In the genomic region with DNA sequence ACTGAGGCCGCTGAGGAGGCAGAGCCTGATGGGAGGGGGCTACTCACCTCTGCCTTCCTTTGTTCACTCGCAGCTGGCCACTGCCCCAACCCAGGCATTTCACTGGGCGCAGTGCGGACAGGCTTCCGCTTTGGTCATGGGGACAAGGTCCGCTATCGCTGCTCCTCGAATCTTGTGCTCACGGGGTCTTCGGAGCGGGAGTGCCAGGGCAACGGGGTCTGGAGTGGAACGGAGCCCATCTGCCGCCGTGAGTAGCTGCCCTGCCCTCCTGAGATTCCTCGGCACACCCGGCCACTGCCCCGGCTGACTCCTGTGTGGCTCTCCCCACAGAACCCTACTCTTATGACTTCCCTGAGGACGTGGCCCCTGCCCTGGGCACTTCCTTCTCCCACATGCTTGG, we compare ENCODE assay signal across 18 cellular contexts. TPM values are rescaled to one million over a fixed set of nuclear protein-coding genes. Genes with fewer than 3 reads are reported as not detected.
A peak's percentile ranks its signal among the peaks of the same experiment; 100 is the strongest.
DNase-seq lines count a peak whose midpoint lies in the region; ATAC-seq, FAIRE-seq and TF ChIP-seq lines count a peak whose summit lies in the region.
"Had no signal": no experiment of that assay in that cellular context is flagged by ENCODE, and none has a peak within 500 bp of the region (broad histone marks: within the 10 kb centered on the region; RNA-seq: fewer than 3 reads in every experiment).

No MANE protein-coding gene starts in this region.

- H3K9me3 ChIP-seq in Panc1 (ENCODE audit: control insufficient read depth, insufficient read depth, low read depth, low read length) (no peaks in the 10 kb centered on the region), HepG2 (ENCODE audit: low read length) (no peaks in the 10 kb centered on the region)
- H3K9me3 ChIP-seq: A549, Caco-2 had no signal

- peaks cover 18% of the 10 kb centered on the region for H3K79me2 ChIP-seq in HepG2 (ENCODE audit: insufficient read depth, low read length)

- no peak for TF ChIP-seq CTCF in Panc1 (IDR thresholded peaks at IDR 0.05)
- TF ChIP-seq CTCF in HepG2 (CRISPR knock-in tag; IDR thresholded peaks at IDR 0.05) = no peak

- H3K27ac ChIP-seq in Panc1 (ENCODE audit: low read length) = no peak overlapping the region
- H3K27ac ChIP-seq in HepG2 (ENCODE audit: extremely low read length, insufficient read depth, low read length) = peak overlapping the region; percentile 31
- H3K27ac ChIP-seq: 22Rv1, A549, C4-2B had no signal

- no peaks in the 10 kb centered on the region for H3K36me3 ChIP-seq in Panc1 (ENCODE audit: control insufficient read depth, insufficient read depth, low read length)
- peaks cover 8 to 14% of the 10 kb centered on the region in 2 experiments for H3K36me3 ChIP-seq in HepG2 (replicated peaks in 1 of 2; ENCODE audit: control insufficient read depth in 1 of 2, insufficient read depth in 2 of 2, low read length in 2 of 2)

- TF ChIP-seq POLR2A in HepG2 (IDR thresholded peaks at IDR 0.05; ENCODE audit: insufficient read depth in 1 of 2, low read depth in 2 of 2, low read length in 2 of 2) = no peak

- no peak overlapping the region for H3K4me2 ChIP-seq in HepG2 (ENCODE audit: low read depth, low read length)
- H3K4me2 ChIP-seq: A549 had no signal

- DNase-seq in Panc1 (ENCODE audit: low read depth, low spot score) (no peak), HepG2 (ENCODE audit: low spot score) (no peak), sciatic nerve (ENCODE audit: low spot score) (no peak), NCI-H774 (lab: John Stamatoyannopoulos, UW) (no peak), cardiac septum (ENCODE audit: low spot score) (no peak)
- DNase-seq in stimulated activated CD4-positive, alpha-beta T cell treated with anti-CD3 and anti-CD28 coated beads, Interleukin-4, amount 100 ng/mL, for 4 hours = no peak
- DNase-seq: AML-193; Caco-2; CD4-positive, alpha-beta T cell; H9 had no signal

- no peak overlapping the region for H2AFZ ChIP-seq in HepG2 (ENCODE audit: low read length)

- H3K27me3 ChIP-seq in Panc1 (ENCODE audit: control insufficient read depth, insufficient read depth, low read length) (no peaks in the 10 kb centered on the region), HepG2 (ENCODE audit: control insufficient read depth in 1 of 2, insufficient read depth in 2 of 2, low read length in 2 of 2) (no peaks in the 10 kb centered on the region)

- 0 out of 2 replicates have a peak, but pooled peaks have one; percentile 48 for ATAC-seq in Panc1
- no peak; the same call in 2 of the 3 replicates for ATAC-seq in HepG2
- ATAC-seq in sciatic nerve = peak; percentile 36

- FAIRE-seq in HepG2 (lab: Jason Lieb, UNC) = no peak
- FAIRE-seq: A549, D721Med, G401.6, GM12891, GM19239, H1 had no signal

- H3K4me1 ChIP-seq in Panc1 (ENCODE audit: control insufficient read depth, insufficient read depth, low read length) (no peaks in the 10 kb centered on the region; the same call in 1 of the 2 replicates), HepG2 (ENCODE audit: insufficient read depth, low read length) (peaks cover 25% of the 10 kb centered on the region)
- H3K4me1 ChIP-seq: A549, Caco-2 had no signal

- CTCF ChIA-PET in Panc1 (lab: Charles Lee) (no interaction called here), HepG2 (lab: Yijun Ruan, JAX; ENCODE audit: low intra/inter-chr PET ratio, low total read pairs) (no interaction called here)

- POLR2A ChIA-PET in Panc1 (lab: Charles Lee) (no interaction called here), HepG2 (lab: Yijun Ruan, JAX) (interaction anchor here (1.1 to 1.6 kb wide), 2 partner anchors 12 to 19 kb away, joined by 4 to 5 read pairs; a partner anchor contains a TSS)

- BruUV-seq in Panc1 (replicated peaks; lab: Mats Ljungman, UMichigan) (no TSS peak), HepG2 (replicated peaks; lab: Mats Ljungman, UMichigan) (no TSS peak)

- H4K20me1 ChIP-seq in HepG2 (ENCODE audit: insufficient read depth, low read length) = no peaks in the 10 kb centered on the region

- H3K4me3 ChIP-seq in Panc1 (ENCODE audit: low read depth in 2 of 2, low read length in 2 of 2) (no peak overlapping the region), HepG2 (replicated peaks in 1 of 3; ENCODE audit: insufficient read depth in 1 of 3, low read depth in 2 of 3, low read length in 3 of 3) (no peak overlapping the region)
- H3K4me3 ChIP-seq: A549 had no signal

- in situ Hi-C loops in Panc1 (cut with HindIII; ENCODE audit: low pct_unique_long_range_greater_than_20kb, low sequenced_read_pairs) (no loop called here), HepG2 (cut with HindIII; ENCODE audit: extremely low pct_ligation_motif_present, low pct_unique_long_range_greater_than_20kb) (no loop called here)

- intact Hi-C loops in Panc1 (cut with micrococcal nuclease; ENCODE audit: unreplicated experiment) (no loop called here), HepG2 (cut with micrococcal nuclease; ENCODE audit: unreplicated experiment) (no loop called here), sciatic nerve (cut with DNase I) (no loop called here), cardiac septum (cut with DNase I) (no loop called here)

- 98% methylated on average over 19 of the region's 19 CpGs for WGBS in HepG2 (ENCODE audit: low lambda C conversion rate)

- no peak for TF ChIP-seq RAD21 in HepG2 (CRISPR knock-in tag; IDR thresholded peaks at IDR 0.05)

- no peak overlapping the region for H3K9ac ChIP-seq in HepG2 (ENCODE audit: insufficient read depth, low read depth, low read length)

- TF ChIP-seq EP300 in HepG2 (IDR thresholded peaks at IDR 0.05; ENCODE audit: low read depth in 2 of 2, low read length in 2 of 2) (no peak), HepG2 (CRISPR knock-in tag; IDR thresholded peaks at IDR 0.05; ENCODE audit: borderline replicate concordance) (no peak)

RNA-seq across cellular contexts. Expression of a gene that starts 6.0 kb away (rescaled TPM):
- total RNA-seq in Panc1 (2021; ENCODE audit: unreplicated experiment) = 1.0 TPM
- 0.90 TPM for polyA plus RNA-seq in Panc1 (2012; ENCODE audit: insufficient read length)
- 70.9 and 165 TPM in 2 replicates for total RNA-seq in HepG2 (2016; rRNA removed; fragmentation: Illumina TruSeq; extraction: Trizol)
- 13.2 and 15.8 TPM in 2 replicates for total RNA-seq in HepG2 (2016; cell fraction: cytosol; rRNA removed; fragmentation: Illumina TruSeq; extraction: Trizol; ENCODE audit: low read depth)
- 59.3 and 162 TPM in 2 replicates for total RNA-seq in HepG2 (2016; cell fraction: insoluble cytoplasmic fraction; rRNA removed; fragmentation: Illumina TruSeq; extraction: Trizol)
- 25.4 and 27.2 TPM in 2 replicates for total RNA-seq in HepG2 (2016; cell fraction: membrane; rRNA removed; fragmentation: Illumina TruSeq; extraction: Trizol)
- total RNA-seq in HepG2 (2016; cell fraction: nucleus; rRNA removed; fragmentation: Illumina TruSeq; extraction: Trizol) = 122 and 155 TPM in 2 replicates
- 307 and 450 TPM in 2 replicates for polyA plus RNA-seq in HepG2 (2011; rRNA removed)
- 311 and 377 TPM in 2 replicates for polyA plus RNA-seq in HepG2 (2011; cell fraction: cytosol; rRNA removed)
- 302 and 372 TPM in 2 replicates for polyA plus RNA-seq in HepG2 (2011; cell fraction: nucleus; rRNA removed)
- polyA plus RNA-seq in HepG2 (2012) = 396 and 449 TPM in 2 replicates
- polyA plus RNA-seq in HepG2 (2016; cell fraction: cytosol; fragmentation: Illumina TruSeq; extraction: Trizol; ENCODE audit: low read depth) = 15.6 and 16.1 TPM in 2 replicates
- 54.0 and 67.9 TPM in 2 replicates for polyA plus RNA-seq in HepG2 (2016; cell fraction: insoluble cytoplasmic fraction; fragmentation: Illumina TruSeq; extraction: Trizol; ENCODE audit: low read depth)
- polyA plus RNA-seq in HepG2 (2016; cell fraction: membrane; fragmentation: Illumina TruSeq; extraction: Trizol; ENCODE audit: low read depth) = 22.0 and 23.6 TPM in 2 replicates
- 194 and 212 TPM in 2 replicates for polyA plus RNA-seq in HepG2 (2016; cell fraction: nucleus; fragmentation: Illumina TruSeq; extraction: Trizol; ENCODE audit: insufficient read depth, low read depth)
- polyA minus RNA-seq in HepG2 (2011; rRNA and poly(A)+ RNA removed; ENCODE audit: low replicate concordance) = 0.58 and 518 TPM in 2 replicates
- 120 and 232 TPM in 2 replicates for polyA minus RNA-seq in HepG2 (2011; cell fraction: cytosol; rRNA and poly(A)+ RNA removed)
- polyA minus RNA-seq in HepG2 (2011; cell fraction: nucleus; rRNA and poly(A)+ RNA removed) = 89.4 and 148 TPM in 2 replicates
- 25.0 TPM for total RNA-seq in sciatic nerve
- total RNA-seq in cardiac septum = 5.1 TPM

RNA-seq across cellular contexts. Expression of a gene that starts 12.4 kb away (rescaled TPM):
- total RNA-seq in Panc1 (2021; ENCODE audit: unreplicated experiment) (5.6 TPM), HepG2 (2016; rRNA removed; fragmentation: Illumina TruSeq; extraction: Trizol) (71.1 and 171 TPM in 2 replicates), sciatic nerve (72.6 TPM), cardiac septum (5.0 TPM)
- polyA plus RNA-seq in Panc1 (2012; ENCODE audit: insufficient read length) = 2.7 TPM
- 36.8 and 37.7 TPM in 2 replicates for total RNA-seq in HepG2 (2016; cell fraction: cytosol; rRNA removed; fragmentation: Illumina TruSeq; extraction: Trizol; ENCODE audit: low read depth)
- 65.1 and 180 TPM in 2 replicates for total RNA-seq in HepG2 (2016; cell fraction: insoluble cytoplasmic fraction; rRNA removed; fragmentation: Illumina TruSeq; extraction: Trizol)
- total RNA-seq in HepG2 (2016; cell fraction: membrane; rRNA removed; fragmentation: Illumina TruSeq; extraction: Trizol) = 37.5 and 44.4 TPM in 2 replicates
- total RNA-seq in HepG2 (2016; cell fraction: nucleus; rRNA removed; fragmentation: Illumina TruSeq; extraction: Trizol) = 202 and 235 TPM in 2 replicates
- polyA plus RNA-seq in HepG2 (2011; rRNA removed) = 513 and 772 TPM in 2 replicates
- 355 and 506 TPM in 2 replicates for polyA plus RNA-seq in HepG2 (2011; cell fraction: cytosol; rRNA removed)
- 3,065 and 3,175 TPM in 2 replicates for polyA plus RNA-seq in HepG2 (2011; cell fraction: nucleus; rRNA removed)
- 460 and 611 TPM in 2 replicates for polyA plus RNA-seq in HepG2 (2012)
- 25.3 and 27.9 TPM in 2 replicates for polyA plus RNA-seq in HepG2 (2016; cell fraction: cytosol; fragmentation: Illumina TruSeq; extraction: Trizol; ENCODE audit: low read depth)
- 66.3 and 72.4 TPM in 2 replicates for polyA plus RNA-seq in HepG2 (2016; cell fraction: insoluble cytoplasmic fraction; fragmentation: Illumina TruSeq; extraction: Trizol; ENCODE audit: low read depth)
- polyA plus RNA-seq in HepG2 (2016; cell fraction: membrane; fragmentation: Illumina TruSeq; extraction: Trizol; ENCODE audit: low read depth) = 31.9 and 32.4 TPM in 2 replicates
- polyA plus RNA-seq in HepG2 (2016; cell fraction: nucleus; fragmentation: Illumina TruSeq; extraction: Trizol; ENCODE audit: insufficient read depth, low read depth) = 450 and 455 TPM in 2 replicates
- polyA minus RNA-seq in HepG2 (2011; rRNA and poly(A)+ RNA removed; ENCODE audit: low replicate concordance) = 88.1 and 583 TPM in 2 replicates
- 179 and 284 TPM in 2 replicates for polyA minus RNA-seq in HepG2 (2011; cell fraction: cytosol; rRNA and poly(A)+ RNA removed)
- polyA minus RNA-seq in HepG2 (2011; cell fraction: nucleus; rRNA and poly(A)+ RNA removed) = 584 and 876 TPM in 2 replicates
- total RNA-seq: H1 had no signal

RNA-seq across cellular contexts. Expression of a gene that starts 25.2 kb away (rescaled TPM):
- total RNA-seq in Panc1 (2021; ENCODE audit: unreplicated experiment) = 94.9 TPM
- polyA plus RNA-seq in Panc1 (2012; ENCODE audit: insufficient read length) = 137 TPM
- total RNA-seq in HepG2 (2016; rRNA removed; fragmentation: Illumina TruSeq; extraction: Trizol) = 69.8 and 80.4 TPM in 2 replicates
- 16.4 and 17.3 TPM in 2 replicates for total RNA-seq in HepG2 (2016; cell fraction: cytosol; rRNA removed; fragmentation: Illumina TruSeq; extraction: Trizol; ENCODE audit: low read depth)
- total RNA-seq in HepG2 (2016; cell fraction: insoluble cytoplasmic fraction; rRNA removed; fragmentation: Illumina TruSeq; extraction: Trizol) = 74.0 and 80.6 TPM in 2 replicates
- 26.9 and 28.4 TPM in 2 replicates for total RNA-seq in HepG2 (2016; cell fraction: membrane; rRNA removed; fragmentation: Illumina TruSeq; extraction: Trizol)
- 42.0 and 51.8 TPM in 2 replicates for total RNA-seq in HepG2 (2016; cell fraction: nucleus; rRNA removed; fragmentation: Illumina TruSeq; extraction: Trizol)
- 51.3 and 57.3 TPM in 2 replicates for polyA plus RNA-seq in HepG2 (2011; rRNA removed)
- 47.6 and 49.7 TPM in 2 replicates for polyA plus RNA-seq in HepG2 (2011; cell fraction: cytosol; rRNA removed)
- 88.2 and 90.6 TPM in 2 replicates for polyA plus RNA-seq in HepG2 (2011; cell fraction: nucleus; rRNA removed)
- polyA plus RNA-seq in HepG2 (2012) = 44.8 and 55.5 TPM in 2 replicates
- 23.1 and 27.4 TPM in 2 replicates for polyA plus RNA-seq in HepG2 (2016; cell fraction: cytosol; fragmentation: Illumina TruSeq; extraction: Trizol; ENCODE audit: low read depth)
- polyA plus RNA-seq in HepG2 (2016; cell fraction: insoluble cytoplasmic fraction; fragmentation: Illumina TruSeq; extraction: Trizol; ENCODE audit: low read depth) = 108 and 114 TPM in 2 replicates
- polyA plus RNA-seq in HepG2 (2016; cell fraction: membrane; fragmentation: Illumina TruSeq; extraction: Trizol; ENCODE audit: low read depth) = 26.7 and 29.7 TPM in 2 replicates
- 92.2 and 97.8 TPM in 2 replicates for polyA plus RNA-seq in HepG2 (2016; cell fraction: nucleus; fragmentation: Illumina TruSeq; extraction: Trizol; ENCODE audit: insufficient read depth, low read depth)
- 21.2 and 60.8 TPM in 2 replicates for polyA minus RNA-seq in HepG2 (2011; rRNA and poly(A)+ RNA removed; ENCODE audit: low replicate concordance)
- polyA minus RNA-seq in HepG2 (2011; cell fraction: cytosol; rRNA and poly(A)+ RNA removed) = 19.5 and 20.9 TPM in 2 replicates
- 23.2 and 28.1 TPM in 2 replicates for polyA minus RNA-seq in HepG2 (2011; cell fraction: nucleus; rRNA and poly(A)+ RNA removed)
- 55.1 TPM for total RNA-seq in sciatic nerve
- total RNA-seq in cardiac septum = 46.7 TPM

RNA-seq across cellular contexts. Expression of a gene that starts 25.4 kb away (rescaled TPM):
- total RNA-seq in Panc1 (2021; ENCODE audit: unreplicated experiment) (121 TPM), HepG2 (2016; rRNA removed; fragmentation: Illumina TruSeq; extraction: Trizol) (59.7 and 67.1 TPM in 2 replicates), sciatic nerve (60.0 TPM), cardiac septum (33.2 TPM)
- 86.3 TPM for polyA plus RNA-seq in Panc1 (2012; ENCODE audit: insufficient read length)
- total RNA-seq in HepG2 (2016; cell fraction: cytosol; rRNA removed; fragmentation: Illumina TruSeq; extraction: Trizol; ENCODE audit: low read depth) = 7.6 and 9.8 TPM in 2 replicates
- total RNA-seq in HepG2 (2016; cell fraction: insoluble cytoplasmic fraction; rRNA removed; fragmentation: Illumina TruSeq; extraction: Trizol) = 53.4 and 70.9 TPM in 2 replicates
- 13.4 and 14.4 TPM in 2 replicates for total RNA-seq in HepG2 (2016; cell fraction: membrane; rRNA removed; fragmentation: Illumina TruSeq; extraction: Trizol)
- 77.4 and 85.4 TPM in 2 replicates for total RNA-seq in HepG2 (2016; cell fraction: nucleus; rRNA removed; fragmentation: Illumina TruSeq; extraction: Trizol)
- polyA plus RNA-seq in HepG2 (2011; rRNA removed) = 68.4 and 76.1 TPM in 2 replicates
- polyA plus RNA-seq in HepG2 (2011; cell fraction: cytosol; rRNA removed) = 18.2 and 29.4 TPM in 2 replicates
- 625 and 693 TPM in 2 replicates for polyA plus RNA-seq in HepG2 (2011; cell fraction: nucleus; rRNA removed)
- 56.2 and 67.8 TPM in 2 replicates for polyA plus RNA-seq in HepG2 (2012)
- polyA plus RNA-seq in HepG2 (2016; cell fraction: cytosol; fragmentation: Illumina TruSeq; extraction: Trizol; ENCODE audit: low read depth) = 4.6 and 5.9 TPM in 2 replicates
- polyA plus RNA-seq in HepG2 (2016; cell fraction: insoluble cytoplasmic fraction; fragmentation: Illumina TruSeq; extraction: Trizol; ENCODE audit: low read depth) = 42.8 and 43.4 TPM in 2 replicates
- 9.6 and 10.0 TPM in 2 replicates for polyA plus RNA-seq in HepG2 (2016; cell fraction: membrane; fragmentation: Illumina TruSeq; extraction: Trizol; ENCODE audit: low read depth)
- polyA plus RNA-seq in HepG2 (2016; cell fraction: nucleus; fragmentation: Illumina TruSeq; extraction: Trizol; ENCODE audit: insufficient read depth, low read depth) = 189 and 193 TPM in 2 replicates
- 100 and 116 TPM in 2 replicates for polyA minus RNA-seq in HepG2 (2011; rRNA and poly(A)+ RNA removed; ENCODE audit: low replicate concordance)
- polyA minus RNA-seq in HepG2 (2011; cell fraction: cytosol; rRNA and poly(A)+ RNA removed) = 33.1 and 33.7 TPM in 2 replicates
- 135 and 162 TPM in 2 replicates for polyA minus RNA-seq in HepG2 (2011; cell fraction: nucleus; rRNA and poly(A)+ RNA removed)

RNA-seq across cellular contexts. Expression of a gene that starts 31.7 kb away (rescaled TPM):
- total RNA-seq in Panc1 (2021; ENCODE audit: unreplicated experiment) = 9.4 TPM
- 13.8 TPM for polyA plus RNA-seq in Panc1 (2012; ENCODE audit: insufficient read length)
- total RNA-seq in HepG2 (2016; rRNA removed; fragmentation: Illumina TruSeq; extraction: Trizol) = 6.0 and 6.8 TPM in 2 replicates
- total RNA-seq in HepG2 (2016; cell fraction: cytosol; rRNA removed; fragmentation: Illumina TruSeq; extraction: Trizol; ENCODE audit: low read depth) = 1.6 and 1.7 TPM in 2 replicates
- 6.0 and 7.4 TPM in 2 replicates for total RNA-seq in HepG2 (2016; cell fraction: insoluble cytoplasmic fraction; rRNA removed; fragmentation: Illumina TruSeq; extraction: Trizol)
- total RNA-seq in HepG2 (2016; cell fraction: membrane; rRNA removed; fragmentation: Illumina TruSeq; extraction: Trizol) = 5.7 and 5.8 TPM in 2 replicates
- 3.1 and 3.9 TPM in 2 replicates for total RNA-seq in HepG2 (2016; cell fraction: nucleus; rRNA removed; fragmentation: Illumina TruSeq; extraction: Trizol)
- polyA plus RNA-seq in HepG2 (2011; rRNA removed) = 4.8 and 7.3 TPM in 2 replicates
- polyA plus RNA-seq in HepG2 (2011; cell fraction: cytosol; rRNA removed) = 3.7 and 5.8 TPM in 2 replicates
- 6.9 and 7.3 TPM in 2 replicates for polyA plus RNA-seq in HepG2 (2011; cell fraction: nucleus; rRNA removed)
- polyA plus RNA-seq in HepG2 (2012) = 8.0 and 9.2 TPM in 2 replicates
- 2.7 and 3.0 TPM in 2 replicates for polyA plus RNA-seq in HepG2 (2016; cell fraction: cytosol; fragmentation: Illumina TruSeq; extraction: Trizol; ENCODE audit: low read depth)
- polyA plus RNA-seq in HepG2 (2016; cell fraction: insoluble cytoplasmic fraction; fragmentation: Illumina TruSeq; extraction: Trizol; ENCODE audit: low read depth) = 14.0 and 15.9 TPM in 2 replicates
- polyA plus RNA-seq in HepG2 (2016; cell fraction: membrane; fragmentation: Illumina TruSeq; extraction: Trizol; ENCODE audit: low read depth) = 6.6 and 9.0 TPM in 2 replicates
- 10.6 and 12.2 TPM in 2 replicates for polyA plus RNA-seq in HepG2 (2016; cell fraction: nucleus; fragmentation: Illumina TruSeq; extraction: Trizol; ENCODE audit: insufficient read depth, low read depth)
- polyA minus RNA-seq in HepG2 (2011; rRNA and poly(A)+ RNA removed; ENCODE audit: low replicate concordance) = 12.3 and 22.9 TPM in 2 replicates
- 6.7 and 6.9 TPM in 2 replicates for polyA minus RNA-seq in HepG2 (2011; cell fraction: cytosol; rRNA and poly(A)+ RNA removed)
- polyA minus RNA-seq in HepG2 (2011; cell fraction: nucleus; rRNA and poly(A)+ RNA removed) = 3.7 and 4.5 TPM in 2 replicates
- total RNA-seq in sciatic nerve = 8.4 TPM
- 5.2 TPM for total RNA-seq in cardiac septum
